ENCODE assay signal across 8 cellular contexts in genomic region chr2:111100765-111101162, GRCh38. TPM values are rescaled to one million over a fixed set of nuclear protein-coding genes. Genes with fewer than 3 reads are reported as not detected.
DNase-seq lines count a peak whose midpoint lies in the region; ATAC-seq, FAIRE-seq and TF ChIP-seq lines count a peak whose summit lies in the region.

No MANE protein-coding gene starts in this region.

- H3K4me3 ChIP-seq in Loucy (ENCODE audit: low read length, poor library complexity, severe bottlenecking) (no peak overlapping the region), epithelial cell of esophagus (ENCODE audit: low read length) (no peak overlapping the region)

- H3K9me3 Mint-ChIP-seq in HFFc6: no peaks in the 10 kb centered on the region

- TF ChIP-seq POLR2A in GM12891 (IDR thresholded peaks at IDR 0.05; ENCODE audit: low read depth, low read length): no peak

- H2AFZ ChIP-seq in Loucy (ENCODE audit: low read length): no peak overlapping the region

- no peaks in the 10 kb centered on the region for H3K4me1 Mint-ChIP-seq in HFFc6 (ENCODE audit: low read depth)

- H3K4me3 Mint-ChIP-seq in HFFc6: no peak overlapping the region

- peaks cover 23% of the 10 kb centered on the region for H3K27me3 Mint-ChIP-seq in HFFc6 (ENCODE audit: insufficient read depth)

- H3K9ac ChIP-seq in Loucy (ENCODE audit: low read depth, low read length, poor library complexity, severe bottlenecking): no peak overlapping the region

- no peaks in the 10 kb centered on the region for H3K9me2 ChIP-seq in Loucy (replicated peaks; ENCODE audit: low read depth, low read length)

- H3K9me3 ChIP-seq in Loucy (ENCODE audit: insufficient read depth, low read depth, low read length): no peaks in the 10 kb centered on the region

- no peaks in the 10 kb centered on the region for H3K79me2 ChIP-seq in Loucy (ENCODE audit: insufficient read depth, low read length)

- no peaks in the 10 kb centered on the region for H3K4me1 ChIP-seq in Loucy (ENCODE audit: insufficient read depth, low read length, poor library complexity, severe bottlenecking)

- no peaks in the 10 kb centered on the region for H3K36me3 ChIP-seq in Loucy (ENCODE audit: insufficient read depth, low read length)

- FAIRE-seq in GM12891 (lab: Jason Lieb, UNC): peak; percentile 20

- no peak overlapping the region for H3K4me2 ChIP-seq in Loucy (ENCODE audit: low read depth, low read length, poor library complexity, severe bottlenecking)

- H3F3A ChIP-seq in Loucy (ENCODE audit: low read depth): no peaks in the 10 kb centered on the region

- no peaks in the 10 kb centered on the region for H3K36me3 Mint-ChIP-seq in HFFc6 (ENCODE audit: low read depth)

- peak; percentile 79 for ATAC-seq in GM21515 (IDR thresholded peaks at IDR 0.05; ENCODE audit: unreplicated experiment)
- no peak for ATAC-seq in HG03039 (IDR thresholded peaks at IDR 0.05; ENCODE audit: unreplicated experiment)

- H3K27ac Mint-ChIP-seq in HFFc6: no peak overlapping the region

- DNase-seq in GM12891 (ENCODE audit: insufficient read length, low spot score): no peak
- peak; percentile 68 for DNase-seq in epithelial cell of esophagus (ENCODE audit: low read depth)
- DNase-seq in SKM-1 (lab: John Stamatoyannopoulos, UW; ENCODE audit: unreplicated experiment): no peak
- DNase-seq in HFFc6: no peak
- DNase-seq in NCI-H128 (lab: John Stamatoyannopoulos, UW; ENCODE audit: unreplicated experiment): no peak

- TF ChIP-seq CTCF in Loucy (conservative IDR thresholded peaks at IDR 0.05; ENCODE audit: low read length) (0 out of 2 replicates have a peak, but pooled peaks have one; percentile 22), epithelial cell of esophagus (IDR thresholded peaks at IDR 0.05; ENCODE audit: insufficient read depth, low read depth, low read length, missing control alignments) (peak; percentile 14), HFFc6 (IDR thresholded peaks at IDR 0.05) (no peak)

- no peaks in the 10 kb centered on the region for H4K20me1 ChIP-seq in Loucy (ENCODE audit: insufficient read depth, low read length, poor library complexity, severe bottlenecking)

- H3K27me3 ChIP-seq in Loucy (ENCODE audit: insufficient read depth, low read length, poor library complexity, severe bottlenecking): no peaks in the 10 kb centered on the region

TF ChIP-seq in GM12891, 5 proteins besides CTCF, POLR2A, EP300 and RAD21:
- TF ChIP-seq TAF1 (IDR thresholded peaks at IDR 0.05; ENCODE audit: low read depth, low read length): no peak
- TF ChIP-seq POU2F2 (IDR thresholded peaks at IDR 0.05; ENCODE audit: low read depth, low read length): no peak
- TF ChIP-seq SPI1 (IDR thresholded peaks at IDR 0.05; ENCODE audit: low read depth, low read length): 0 out of 2 replicates have a peak, but pooled peaks have one; percentile 2
- TF ChIP-seq POLR2AphosphoS5 (IDR thresholded peaks at IDR 0.05; ENCODE audit: low read depth, low read length): no peak
- TF ChIP-seq PAX5 (IDR thresholded peaks at IDR 0.05; ENCODE audit: insufficient read depth, low read length, severe bottlenecking): no peak

RNA-seq across cellular contexts. Expression of gene BCL2L11, which starts 19.9 kb away (rescaled TPM):
- 0.98 TPM for polyA plus RNA-seq in GM12891 (2012; ENCODE audit: low read depth, missing spikeins)
- total RNA-seq in HFFc6 (2021; fragmentation: NEBNext Ultra II Directional; extraction: Animal tissue kit (Norgen Biotek cat#: 25700)): under 1 TPM; 0.67 to 0.95 (median 0.81) TPM
